ENCODE assay signal across 9 cellular contexts in genomic region chr10:59216178-59216869, GRCh38. TPM values are rescaled to one million over a fixed set of nuclear protein-coding genes. Genes with fewer than 3 reads are reported as not detected.
"Had no signal": no experiment of that assay in that cellular context is flagged by ENCODE, and none has a peak within 500 bp of the region (broad histone marks: within the 10 kb centered on the region; RNA-seq: fewer than 3 reads in every experiment).

No MANE protein-coding gene starts in this region.

- FAIRE-seq: G401.6, GM12878, GM12891, GM12892, GM18507, GM19239 had no signal

- ATAC-seq: GM12878 had no signal

- DNase-seq: GDM1, GF-D8 had no signal

- H3K4me3 ChIP-seq: GM12878 had no signal

RNA-seq across cellular contexts. Expression of gene PHYHIPL, which starts 39.9 kb away (rescaled TPM):
- total RNA-seq: G401 had no signal
